In the genomic region with DNA sequence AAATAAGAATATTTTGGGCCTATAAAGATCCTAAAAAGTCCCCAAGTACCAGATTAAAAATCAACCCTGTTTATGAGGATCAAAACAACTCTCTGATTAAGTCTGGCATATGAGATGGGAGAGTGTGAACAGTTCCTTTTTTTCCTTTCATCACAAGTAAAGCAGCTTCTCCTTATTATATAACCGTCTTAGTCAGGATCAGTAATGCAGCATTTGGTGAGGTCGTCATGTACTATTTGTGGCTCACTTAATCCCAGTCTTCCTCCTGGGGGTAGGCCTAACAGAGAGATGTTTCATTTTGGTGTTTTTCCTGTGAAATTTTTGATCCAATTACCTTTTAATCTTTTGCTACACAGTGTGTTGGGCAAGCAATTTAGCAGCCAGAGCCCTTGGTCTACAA, we compare ENCODE assay signal across 13 cellular contexts.
DNase-seq lines count a peak whose midpoint lies in the region; ATAC-seq lines count a peak whose summit lies in the region.
"Had no signal": no experiment of that assay in that cellular context is flagged by ENCODE, and none has a peak within 500 bp of the region (broad histone marks: within the 10 kb centered on the region; RNA-seq: fewer than 3 reads in every experiment).

No MANE protein-coding gene starts in this region.

- no peaks in the 10 kb centered on the region for H3K4me1 Mint-ChIP-seq in activated T-helper 2 cell treated with anti-CD3 and anti-CD28 coated beads, Interferon-gamma antibody, Interleukin-2, Interleukin-4, amounts not matched to agents 10 μg/mL and 5 μg/mL and 100 μg/mL, durations not matched to agents 14 hours and 24 hours and 36 hours (ENCODE audit: low read depth)

- H3K27me3 ChIP-seq in right cardiac atrium (ENCODE audit: control insufficient read depth, insufficient read depth) (no peaks in the 10 kb centered on the region), skeletal muscle satellite cell (ENCODE audit: control insufficient read depth, insufficient read depth, low read length) (no peaks in the 10 kb centered on the region)

- 30% methylated on average over 2 of the region's 2 CpGs for WGBS in right cardiac atrium

- H3K4me1 ChIP-seq in right cardiac atrium (ENCODE audit: control insufficient read depth, insufficient read depth, low read length) (no peaks in the 10 kb centered on the region), skeletal muscle satellite cell (ENCODE audit: control insufficient read depth, insufficient read depth, low read length) (peaks cover 18% of the 10 kb centered on the region)

- H3K4me3 Mint-ChIP-seq in activated T-helper 2 cell treated with anti-CD3 and anti-CD28 coated beads, Interferon-gamma antibody, Interleukin-2, Interleukin-4, amounts not matched to agents 10 μg/mL and 5 μg/mL and 100 μg/mL, durations not matched to agents 14 hours and 24 hours and 36 hours (ENCODE audit: low read depth), result no peak overlapping the region

- intact Hi-C loops in right cardiac atrium (cut with DNase I), result no loop called here
- intact Hi-C loops in activated T-helper 2 cell treated with anti-CD3 and anti-CD28 coated beads, Interferon-gamma antibody, Interleukin-2, Interleukin-4, amounts not matched to agents 10 μg/mL and 5 μg/mL and 100 μg/mL, durations not matched to agents 14 hours and 24 hours and 36 hours (cut with micrococcal nuclease), result no loop called here

- peak overlapping the region; percentile 32 for H3K4me2 ChIP-seq in skeletal muscle satellite cell (ENCODE audit: low read length)
- H3K4me2 ChIP-seq: KMS-11 had no signal

- no peaks in the 10 kb centered on the region for H3K9me3 Mint-ChIP-seq in activated T-helper 2 cell treated with anti-CD3 and anti-CD28 coated beads, Interferon-gamma antibody, Interleukin-2, Interleukin-4, amounts not matched to agents 10 μg/mL and 5 μg/mL and 100 μg/mL, durations not matched to agents 14 hours and 24 hours and 36 hours

- H3K4me3 ChIP-seq in right cardiac atrium (ENCODE audit: low read length), result no peak overlapping the region
- no peak overlapping the region for H3K4me3 ChIP-seq in skeletal muscle satellite cell (ENCODE audit: low read length)

- H3K36me3 ChIP-seq in skeletal muscle satellite cell (ENCODE audit: insufficient read depth, low read length), result no peaks in the 10 kb centered on the region

- peak; percentile 44 for DNase-seq in HT1080 (ENCODE audit: low read depth)
- no peak for DNase-seq in right cardiac atrium
- no peak for DNase-seq in activated T-helper 2 cell treated with anti-CD3 and anti-CD28 coated beads, Interferon-gamma antibody, Interleukin-2, Interleukin-4, amounts not matched to agents 10 μg/mL and 5 μg/mL and 100 μg/mL, durations not matched to agents 14 hours and 24 hours and 36 hours (ENCODE audit: low spot score)
- no peak for DNase-seq in activated naive CD4-positive, alpha-beta T cell treated with anti-CD3 and anti-CD28 coated beads, Interleukin-2, amount 50 U/mL, for 16 hours
- DNase-seq: activated CD4-positive, alpha-beta T cell treated with anti-CD3 and anti-CD28 coated beads for 1 hour; foreskin melanocyte; left colon; occipital lobe had no signal

- H3K27ac ChIP-seq in angular gyrus (ENCODE audit: low read depth, low read length), result peak overlapping the region; percentile 58
- H3K27ac ChIP-seq in right cardiac atrium (ENCODE audit: low read length), result no peak overlapping the region
- H3K27ac ChIP-seq: KMS-11 had no signal

- H3K9ac ChIP-seq in skeletal muscle satellite cell (ENCODE audit: low read depth, low read length), result peak overlapping the region; percentile 53
- H3K9ac ChIP-seq: KMS-11 had no signal

- peak; percentile 46 to 63 for ATAC-seq in right cardiac atrium
- ATAC-seq in GM21737 (IDR thresholded peaks at IDR 0.05; ENCODE audit: unreplicated experiment), result no peak
- ATAC-seq in GM21390 (IDR thresholded peaks at IDR 0.05; ENCODE audit: unreplicated experiment), result no peak
- ATAC-seq: left colon had no signal

- H3K27ac Mint-ChIP-seq in activated T-helper 2 cell treated with anti-CD3 and anti-CD28 coated beads, Interferon-gamma antibody, Interleukin-2, Interleukin-4, amounts not matched to agents 10 μg/mL and 5 μg/mL and 100 μg/mL, durations not matched to agents 14 hours and 24 hours and 36 hours, result no peak overlapping the region

- H3K9me3 ChIP-seq in right cardiac atrium (ENCODE audit: control insufficient read depth, low read length) (no peaks in the 10 kb centered on the region), skeletal muscle satellite cell (replicated peaks; ENCODE audit: low read length) (no peaks in the 10 kb centered on the region)

- no peaks in the 10 kb centered on the region for H3K36me3 Mint-ChIP-seq in activated T-helper 2 cell treated with anti-CD3 and anti-CD28 coated beads, Interferon-gamma antibody, Interleukin-2, Interleukin-4, amounts not matched to agents 10 μg/mL and 5 μg/mL and 100 μg/mL, durations not matched to agents 14 hours and 24 hours and 36 hours (ENCODE audit: low read depth)

- no peaks in the 10 kb centered on the region for H3K27me3 Mint-ChIP-seq in activated T-helper 2 cell treated with anti-CD3 and anti-CD28 coated beads, Interferon-gamma antibody, Interleukin-2, Interleukin-4, amounts not matched to agents 10 μg/mL and 5 μg/mL and 100 μg/mL, durations not matched to agents 14 hours and 24 hours and 36 hours (ENCODE audit: low read depth)

Comparison
In these comparisons a context has a peak if more than half of its experiments do, and no peak if none do; other contexts are left out.
1. ATAC-seq: peak in right cardiac atrium (2 of 2); none in GM21737 (single experiment) and GM21390 (single experiment).